25 cellular contexts compared by ENCODE assay signal in genomic region chr16:73848993-73849392, GRCh38.
"Had no signal": no experiment of that assay in that cellular context is flagged by ENCODE, and none has a peak within 500 bp of the region (broad histone marks: within the 10 kb centered on the region; RNA-seq: fewer than 3 reads in every experiment).

No MANE protein-coding gene starts in this region.

- H3K27ac Mint-ChIP-seq: dendritic cell treated with granulocyte-macrophage colony-stimulating factor and Interleukin-4, amounts not matched to agents 40 ng/mL and 50 ng/mL, for 4 days; endodermal cell; natural killer cell; progenitor cell of endocrine pancreas; stimulated activated effector memory CD8-positive, alpha-beta T cell treated with anti-CD3 and anti-CD28 coated beads, Interleukin-12 subunit alpha, Interleukin-12 subunit beta, amount 100 ng/mL, for 72 hours had no signal

- H3K27me3 ChIP-seq: gastrocnemius medialis, left lung, neutrophil, testis, tibial artery, upper lobe of right lung, uterus had no signal

- H3K27me3 Mint-ChIP-seq: dendritic cell treated with granulocyte-macrophage colony-stimulating factor and Interleukin-4, amounts not matched to agents 40 ng/mL and 50 ng/mL, for 4 days had no signal

- H3K36me3 ChIP-seq: gastrocnemius medialis, left lung, neutrophil, tibial artery, upper lobe of right lung, uterus had no signal

- H3K9me3 ChIP-seq: gastrocnemius medialis, left lung, neutrophil, testis, tibial artery, upper lobe of right lung, uterus had no signal

- H3K9me3 Mint-ChIP-seq: dendritic cell treated with granulocyte-macrophage colony-stimulating factor and Interleukin-4, amounts not matched to agents 40 ng/mL and 50 ng/mL, for 4 days; endodermal cell had no signal

- H3K36me3 Mint-ChIP-seq: natural killer cell; stimulated activated effector memory CD8-positive, alpha-beta T cell treated with anti-CD3 and anti-CD28 coated beads, Interleukin-12 subunit alpha, Interleukin-12 subunit beta, amount 100 ng/mL, for 72 hours had no signal

- H3K27ac ChIP-seq: epithelial cell of prostate, gastrocnemius medialis, left lung, neutrophil, parathyroid adenoma, testis, tibial artery, upper lobe of right lung, uterus had no signal

- H3K9ac ChIP-seq: parathyroid adenoma had no signal

- H3K4me1 Mint-ChIP-seq: endodermal cell; natural killer cell; stimulated activated effector memory CD8-positive, alpha-beta T cell treated with anti-CD3 and anti-CD28 coated beads, Interleukin-12 subunit alpha, Interleukin-12 subunit beta, amount 100 ng/mL, for 72 hours had no signal

- H3K4me1 ChIP-seq: left lung, parathyroid adenoma, testis, upper lobe of right lung, uterus had no signal

- H3K4me3 Mint-ChIP-seq: dendritic cell treated with granulocyte-macrophage colony-stimulating factor and Interleukin-4, amounts not matched to agents 40 ng/mL and 50 ng/mL, for 4 days; endodermal cell; natural killer cell; stimulated activated effector memory CD8-positive, alpha-beta T cell treated with anti-CD3 and anti-CD28 coated beads, Interleukin-12 subunit alpha, Interleukin-12 subunit beta, amount 100 ng/mL, for 72 hours had no signal

- DNase-seq: cerebellar nuclear complex; effector CD8-positive, alpha-beta T cell; endodermal cell; foreskin fibroblast; gastrocnemius medialis; head of caudate nucleus; kidney; left lung; mesendoderm; midbrain; natural killer cell; stimulated activated CD4-positive, alpha-beta T cell treated with anti-CD3 and anti-CD28 coated beads, Interleukin-2, amount 100 ng/mL, for 24 hours; stimulated activated CD4-positive, alpha-beta T cell treated with anti-CD3 and anti-CD28 coated beads, Interleukin-4, amount 100 ng/mL, for 24 hours; stimulated activated naive CD4-positive, alpha-beta T cell treated with Interleukin-2 at 50 U/mL for 16 hours; substantia nigra; testis; tibial artery; upper lobe of right lung; uterus had no signal

- H3K4me3 ChIP-seq: gastrocnemius medialis, left lung, testis, tibial artery, upper lobe of right lung, uterus had no signal
